In genomic region chr22:40007826-40008710, GRCh38 we compare ENCODE assay signal across 18 cellular contexts. TPM values are rescaled to one million over a fixed set of nuclear protein-coding genes. Genes with fewer than 3 reads are reported as not detected.
DNase-seq lines count a peak whose midpoint lies in the region; ATAC-seq, FAIRE-seq and TF ChIP-seq lines count a peak whose summit lies in the region.
"Had no signal": no experiment of that assay in that cellular context is flagged by ENCODE, and none has a peak within 500 bp of the region (broad histone marks: within the 10 kb centered on the region; RNA-seq: fewer than 3 reads in every experiment).

No MANE protein-coding gene starts in this region.

- H3K9ac ChIP-seq in mammary epithelial cell (ENCODE audit: insufficient read depth, low read length) (no peak overlapping the region), kidney (ENCODE audit: low read length in 2 of 2) (no peak overlapping the region)

- no peak overlapping the region for H3K27ac Mint-ChIP-seq in MCF 10A (ENCODE audit: low read depth, unreplicated experiment)
- H3K27ac Mint-ChIP-seq: activated CD4-positive, alpha-beta memory T cell treated with anti-CD3 and anti-CD28 coated beads, Interleukin-2, amount 10 ng/mL, durations not matched to agents 7 days and 5 days; memory B cell had no signal

- H3K4me1 ChIP-seq in mammary epithelial cell (ENCODE audit: insufficient read depth, low read length) (peaks cover 67% of the 10 kb centered on the region), kidney (ENCODE audit: control insufficient read depth in 1 of 2, insufficient read depth in 1 of 2, low read depth in 1 of 2, low read length in 2 of 2) (peaks cover 0 to 18% of the 10 kb centered on the region in 2 donors), upper lobe of right lung (no peaks in the 10 kb centered on the region)

- no peak overlapping the region for H2AFZ ChIP-seq in mammary epithelial cell (ENCODE audit: low read depth, low read length)

- ATAC-seq in upper lobe of right lung (peak; percentile 81), HG03108 (IDR thresholded peaks at IDR 0.05; ENCODE audit: unreplicated experiment) (no peak)
- ATAC-seq: HCT116 had no signal

- no peak overlapping the region for H3K4me2 ChIP-seq in mammary epithelial cell (ENCODE audit: insufficient read depth, low read depth, low read length)
- H3K4me2 ChIP-seq: smooth muscle cell had no signal

- H3K27ac ChIP-seq in mammary epithelial cell (ENCODE audit: insufficient read depth, low read depth, low read length), result no peak overlapping the region
- no peak overlapping the region for H3K27ac ChIP-seq in kidney (ENCODE audit: low read depth in 2 of 2, low read length in 2 of 2)
- no peak overlapping the region for H3K27ac ChIP-seq in upper lobe of right lung

- no peaks in the 10 kb centered on the region for H3K9me3 Mint-ChIP-seq in MCF 10A (ENCODE audit: unreplicated experiment)
- H3K9me3 Mint-ChIP-seq: activated CD4-positive, alpha-beta memory T cell treated with anti-CD3 and anti-CD28 coated beads, Interleukin-2, amount 10 ng/mL, durations not matched to agents 7 days and 5 days; memory B cell had no signal

- H3K9me3 ChIP-seq in mammary epithelial cell (replicated peaks; ENCODE audit: insufficient read depth, low read length) (no peaks in the 10 kb centered on the region), kidney (ENCODE audit: control insufficient read depth in 1 of 2, low read length in 2 of 2) (no peaks in the 10 kb centered on the region), upper lobe of right lung (no peaks in the 10 kb centered on the region)

- POLR2A ChIA-PET in MCF 10A (lab: Yijun Ruan, JAX), result interaction anchor here (0.8 to 2.0 kb wide), 5 partner anchors 10 to 36 kb away, joined by 3 to 6 read pairs (median 3); partner anchors contain the start of gene FAM83F

- dilution Hi-C loops in mammary epithelial cell (cut with HindIII; ENCODE audit: low sequenced_read_pairs), result no loop called here

- CTCF ChIA-PET in MCF 10A (lab: Yijun Ruan, JAX), result interaction anchor here (2.2 to 3.2 kb wide), 2 partner anchors 14 to 17 kb away, joined by 6 to 13 read pairs; no protein-coding TSS in a partner anchor
- CTCF ChIA-PET in mammary epithelial cell (lab: Charles Lee; ENCODE audit: low non-redundant PET), result no interaction called here

- H3K79me2 ChIP-seq in mammary epithelial cell (ENCODE audit: insufficient read depth, low read length), result peaks cover 96% of the 10 kb centered on the region

- no peak for FAIRE-seq in kidney (lab: Jason Lieb, UNC)
- FAIRE-seq: TTC549 had no signal

- 93% methylated on average over 26 of the region's 27 CpGs for WGBS in mammary epithelial cell (ENCODE audit: low coverage, missing lambda C conversion rate)

- BruUV-seq in MCF 10A (replicated peaks; lab: Mats Ljungman, UMichigan) (no TSS peak), mammary epithelial cell (replicated peaks; lab: Mats Ljungman, UMichigan) (no TSS peak)

- intact Hi-C loops in MCF 10A (cut with micrococcal nuclease) (no loop called here), mammary epithelial cell (cut with micrococcal nuclease) (no loop called here), kidney (cut with DNase I) (no loop called here), upper lobe of right lung (cut with DNase I) (no loop called here)

- H3K27me3 Mint-ChIP-seq in MCF 10A (ENCODE audit: insufficient read depth, unreplicated experiment), result no peaks in the 10 kb centered on the region

- TF ChIP-seq CTCF in MCF 10A (IDR thresholded peaks at IDR 0.05; ENCODE audit: unreplicated experiment) (no peak), mammary epithelial cell (conservative IDR thresholded peaks at IDR 0.05 in 1 of 2, IDR thresholded peaks at IDR 0.05 in 1 of 2; ENCODE audit: extremely low read depth in 1 of 2, insufficient read depth in 1 of 2, low read depth in 1 of 2, low read length in 2 of 2) (no peak), kidney (IDR thresholded peaks at IDR 0.05; ENCODE audit: borderline replicate concordance, extremely low read depth, insufficient read depth) (no peak), upper lobe of right lung (IDR thresholded peaks at IDR 0.05) (no peak)

- no peaks in the 10 kb centered on the region for H4K20me1 ChIP-seq in mammary epithelial cell (ENCODE audit: insufficient read depth, low read length)

- H3K4me3 Mint-ChIP-seq in MCF 10A (ENCODE audit: unreplicated experiment), result no peak overlapping the region
- H3K4me3 Mint-ChIP-seq: activated CD4-positive, alpha-beta memory T cell treated with anti-CD3 and anti-CD28 coated beads, Interleukin-2, amount 10 ng/mL, durations not matched to agents 7 days and 5 days; memory B cell had no signal

- H3K4me3 ChIP-seq in mammary epithelial cell (replicated peaks in 1 of 3; ENCODE audit: insufficient read depth in 1 of 3, low read depth in 2 of 3, low read length in 3 of 3), result no peak overlapping the region
- H3K4me3 ChIP-seq in kidney (ENCODE audit: low read length in 2 of 2), result no peak overlapping the region
- no peak overlapping the region for H3K4me3 ChIP-seq in upper lobe of right lung
- H3K4me3 ChIP-seq: smooth muscle cell had no signal

- peaks cover 36% of the 10 kb centered on the region for H3K4me1 Mint-ChIP-seq in MCF 10A (ENCODE audit: insufficient read depth, unreplicated experiment)

- H3K36me3 ChIP-seq in mammary epithelial cell (ENCODE audit: insufficient read depth, low read length) (no peaks in the 10 kb centered on the region), kidney (ENCODE audit: control insufficient read depth in 1 of 2, insufficient read depth in 2 of 2, low read length in 2 of 2) (no peaks in the 10 kb centered on the region), upper lobe of right lung (no peaks in the 10 kb centered on the region)

- DNase-seq in MCF 10A (ENCODE audit: unreplicated experiment), result peak; percentile 45
- no peak for DNase-seq in mammary epithelial cell
- DNase-seq in SKM-1 (lab: John Stamatoyannopoulos, UW; ENCODE audit: unreplicated experiment), result peak; percentile 73
- DNase-seq in kidney, result peak; percentile 49
- DNase-seq in upper lobe of right lung, result no peak
- no peak for DNase-seq in NCI-H1930 (lab: John Stamatoyannopoulos, UW)
- no peak for DNase-seq in NCI-H2107 (lab: John Stamatoyannopoulos, UW)
- DNase-seq: activated CD4-positive, alpha-beta memory T cell treated with anti-CD3 and anti-CD28 coated beads, Interleukin-2, amount 10 ng/mL, durations not matched to agents 7 days and 5 days; activated effector memory CD4-positive, alpha-beta T cell treated with Interleukin-2 at 50 U/mL for 16 hours; NCI-H1048; NCI-H526 treated with DMSO at 0.1 percent for 48 hours; substantia nigra had no signal

- in situ Hi-C loops in mammary epithelial cell (cut with MboI; ENCODE audit: low sequenced_read_pairs in 2 of 2), result no loop called here

- H3K27me3 ChIP-seq in mammary epithelial cell (ENCODE audit: insufficient read depth, low read length), result no peaks in the 10 kb centered on the region
- peaks cover 42% of the 10 kb centered on the region for H3K27me3 ChIP-seq in upper lobe of right lung

- peaks cover 15% of the 10 kb centered on the region for H3K36me3 Mint-ChIP-seq in MCF 10A (ENCODE audit: insufficient read depth, unreplicated experiment)

RNA-seq across cellular contexts. Expression of gene FAM83F, which starts 13.3 kb away (rescaled TPM):
- 33.1 and 41.3 TPM in 2 replicates for total RNA-seq in MCF 10A (2022)
- 10 to 100 TPM; 41.0 to 59.4 TPM for total RNA-seq in mammary epithelial cell
- polyA plus RNA-seq in mammary epithelial cell, result 24.7 TPM
- polyA minus RNA-seq in mammary epithelial cell, result 39.9 TPM
- 13.1 TPM for total RNA-seq in kidney
- polyA plus RNA-seq in kidney (ENCODE audit: insufficient read depth, low read depth, low replicate concordance), result 6.8 TPM
- total RNA-seq in upper lobe of right lung, result 0.35 TPM
- total RNA-seq: activated CD4-positive, alpha-beta memory T cell treated with anti-CD3 and anti-CD28 coated beads, Interleukin-2, amount 10 ng/mL, durations not matched to agents 7 days and 5 days had no signal

RNA-seq across cellular contexts. Expression of gene TMA7B, which starts 47.9 kb away (rescaled TPM):
- not detected in 2 replicates for total RNA-seq in MCF 10A (2022)
- total RNA-seq in mammary epithelial cell, result not detected
- polyA plus RNA-seq in mammary epithelial cell, result not detected
- not detected for polyA minus RNA-seq in mammary epithelial cell
- total RNA-seq in kidney, result 0.63 TPM
- polyA plus RNA-seq in kidney (ENCODE audit: insufficient read depth, low read depth, low replicate concordance), result not detected
- 0.69 TPM for total RNA-seq in upper lobe of right lung
- total RNA-seq: omental fat pad, smooth muscle cell had no signal
- polyA plus RNA-seq: smooth muscle cell had no signal

Comparison
In these comparisons a context has a peak if more than half of its experiments do, and no peak if none do; other contexts are left out.
1. DNase-seq: peak in MCF 10A (single experiment), SKM-1 (single experiment) and kidney (single experiment); none in mammary epithelial cell (single experiment), upper lobe of right lung (single experiment), NCI-H1930 (0 of 2) and NCI-H2107 (single experiment).
2. RNA of gene FAM83F, which starts 13.3 kb away (total RNA-seq): 41.0 to 59.4 TPM in mammary epithelial cell, 33.1 to 41.3 TPM in MCF 10A and 13.1 TPM in kidney (single experiment); 0.35 TPM in upper lobe of right lung (single experiment); every median in the first group is over 10 times any median in the second.